ENCODE assay signal across 1 cellular context in genomic region chr18:76056467-76057194, GRCh38.
TF ChIP-seq lines count a peak whose summit lies in the region.

No MANE protein-coding gene starts in this region.

TF ChIP-seq in SK-N-SH treated with all-trans-retinoic acid at 6 μM for 48 hours, 23 proteins besides CTCF, POLR2A, EP300 and RAD21 (continued from another document):
- TF ChIP-seq TSHZ2 (CRISPR knock-in tag; IDR thresholded peaks at IDR 0.05): no peak
- TF ChIP-seq TCF4 (CRISPR knock-in tag; IDR thresholded peaks at IDR 0.05; ENCODE audit: borderline replicate concordance): no peak
- no peak for TF ChIP-seq CSRNP3 (CRISPR knock-in tag; IDR thresholded peaks at IDR 0.05)
